In genomic region chr2:127049927-127050802, GRCh38 we compare ENCODE assay signal across 8 cellular contexts. TPM values are rescaled to one million over a fixed set of nuclear protein-coding genes. Genes with fewer than 3 reads are reported as not detected.
DNase-seq lines count a peak whose midpoint lies in the region; ATAC-seq, FAIRE-seq and TF ChIP-seq lines count a peak whose summit lies in the region.

No MANE protein-coding gene starts in this region.

- no peak for TF ChIP-seq POLR2A in GM12892 (IDR thresholded peaks at IDR 0.05; ENCODE audit: low read depth, low read length)

- peaks cover 2% of the 10 kb centered on the region for H3K4me1 Mint-ChIP-seq in activated CD4-positive, alpha-beta T cell treated with anti-CD3 and anti-CD28 coated beads for 36 hours
- peaks cover 33% of the 10 kb centered on the region for H3K4me1 Mint-ChIP-seq in central memory CD8-positive, alpha-beta T cell

- H3K4me3 Mint-ChIP-seq in activated CD4-positive, alpha-beta T cell treated with anti-CD3 and anti-CD28 coated beads for 36 hours: no peak overlapping the region
- H3K4me3 Mint-ChIP-seq in central memory CD8-positive, alpha-beta T cell: no peak overlapping the region

- peaks cover 2% of the 10 kb centered on the region for H3K36me3 Mint-ChIP-seq in activated CD4-positive, alpha-beta T cell treated with anti-CD3 and anti-CD28 coated beads for 36 hours (ENCODE audit: low read depth)
- peaks cover 21% of the 10 kb centered on the region for H3K36me3 Mint-ChIP-seq in central memory CD8-positive, alpha-beta T cell (ENCODE audit: insufficient read depth)

- peak; percentile 71 for FAIRE-seq in GM12892 (lab: Jason Lieb, UNC)

- peak overlapping the region; percentile 31 for H3K27ac Mint-ChIP-seq in activated CD4-positive, alpha-beta T cell treated with anti-CD3 and anti-CD28 coated beads for 36 hours
- H3K27ac Mint-ChIP-seq in central memory CD8-positive, alpha-beta T cell (ENCODE audit: low read depth): peak overlapping the region; percentile 32

- ATAC-seq in HG02623 (IDR thresholded peaks at IDR 0.05; ENCODE audit: unreplicated experiment) (peak; percentile 67), left lobe of liver (peak; percentile 72)
- ATAC-seq in activated CD4-positive, alpha-beta T cell treated with anti-CD3 and anti-CD28 coated beads for 36 hours: peak; percentile 81
- ATAC-seq in central memory CD8-positive, alpha-beta T cell (replicated peaks; ENCODE audit: extremely low read depth, poor library complexity, severe bottlenecking): peak; percentile 52

- no peaks in the 10 kb centered on the region for H3K9me3 Mint-ChIP-seq in activated CD4-positive, alpha-beta T cell treated with anti-CD3 and anti-CD28 coated beads for 36 hours (ENCODE audit: low read depth)
- no peaks in the 10 kb centered on the region for H3K9me3 Mint-ChIP-seq in central memory CD8-positive, alpha-beta T cell

- POLR2A ChIA-PET in activated CD4-positive, alpha-beta T cell treated with anti-CD3 and anti-CD28 coated beads for 36 hours (lab: Charles Lee): no interaction called here

- H3K27me3 Mint-ChIP-seq in activated CD4-positive, alpha-beta T cell treated with anti-CD3 and anti-CD28 coated beads for 36 hours: no peaks in the 10 kb centered on the region
- no peaks in the 10 kb centered on the region for H3K27me3 Mint-ChIP-seq in central memory CD8-positive, alpha-beta T cell

- CTCF ChIA-PET in activated CD4-positive, alpha-beta T cell treated with anti-CD3 and anti-CD28 coated beads for 36 hours (lab: Charles Lee): interaction anchor here (0.5 to 1.4 kb wide), 14 partner anchors 8 to 838 kb away, joined by 3 to 5 read pairs (median 3); no protein-coding TSS in a partner anchor

- DNase-seq in GM12892 (ENCODE audit: insufficient read length) (peak; percentile 94), NCI-H2107 treated with DMSO at 0.1 percent for 48 hours (lab: John Stamatoyannopoulos, UW; ENCODE audit: unreplicated experiment) (peak; percentile 8), left lobe of liver (ENCODE audit: low spot score) (no peak), NCI-H128 (lab: John Stamatoyannopoulos, UW; ENCODE audit: unreplicated experiment) (no peak)
- peak; percentile 80 for DNase-seq in activated CD4-positive, alpha-beta T cell treated with anti-CD3 and anti-CD28 coated beads for 36 hours
- DNase-seq in central memory CD8-positive, alpha-beta T cell (ENCODE audit: low spot score in 2 of 2): peak; percentile 40 to 63
- peak in 2 of 3 donors; percentile 47 to 62 for DNase-seq in stimulated activated CD4-positive, alpha-beta T cell treated with anti-CD3 and anti-CD28 coated beads, TNF-alpha, amount 100 ng/mL, for 48 hours (ENCODE audit: low read depth in 3 of 3)

- intact Hi-C loops in activated CD4-positive, alpha-beta T cell treated with anti-CD3 and anti-CD28 coated beads for 36 hours (cut with DNase I, micrococcal nuclease): loop anchor here in 1 of 2 experiments (1.0 to 5.0 kb wide), 2 partner anchors 78 to 163 kb away; no protein-coding TSS in a partner anchor

RNA-seq across cellular contexts. Expression of gene BIN1, which starts 56.8 kb away (rescaled TPM):
- polyA plus RNA-seq in GM12892 (2012; ENCODE audit: missing spikeins): 7.0 TPM
- total RNA-seq in activated CD4-positive, alpha-beta T cell treated with anti-CD3 and anti-CD28 coated beads for 36 hours: 10 to 100 TPM; 65.2 to 71.0 TPM
- total RNA-seq in left lobe of liver: 28.6 TPM

Comparison
In these comparisons a context has a peak if more than half of its experiments do, and no peak if none do; other contexts are left out.
1. DNase-seq: peak in GM12892 (single experiment), NCI-H2107 treated with DMSO at 0.1 percent for 48 hours (single experiment), activated CD4-positive, alpha-beta T cell treated with anti-CD3 and anti-CD28 coated beads for 36 hours (single experiment), central memory CD8-positive, alpha-beta T cell (2 of 2) and stimulated activated CD4-positive, alpha-beta T cell treated with anti-CD3 and anti-CD28 coated beads, TNF-alpha, amount 100 ng/mL, for 48 hours (2 of 3); none in left lobe of liver (single experiment) and NCI-H128 (single experiment).
2. Peak in every context shown above with its lines, with median percentiles within 50 percentile points of each other: ATAC-seq.